ENCODE assay signal across 17 cellular contexts in genomic region chr3:157098121-157098822, GRCh38.
A peak's percentile ranks its signal among the peaks of the same experiment; 100 is the strongest.
DNase-seq lines count a peak whose midpoint lies in the region; ATAC-seq and TF ChIP-seq lines count a peak whose summit lies in the region.
"Had no signal": no experiment of that assay in that cellular context is flagged by ENCODE, and none has a peak within 500 bp of the region (broad histone marks: within the 10 kb centered on the region; RNA-seq: fewer than 3 reads in every experiment).

No MANE protein-coding gene starts in this region.

- H3K9me3 Mint-ChIP-seq in activated CD8-positive, alpha-beta memory T cell treated with anti-CD3 and anti-CD28 coated beads, Interleukin-2, amount 10 ng/mL, durations not matched to agents 7 days and 5 days (ENCODE audit: low read depth), result no peaks in the 10 kb centered on the region
- H3K9me3 Mint-ChIP-seq in neural progenitor cell, result no peaks in the 10 kb centered on the region
- H3K9me3 Mint-ChIP-seq: naive thymus-derived CD8-positive, alpha-beta T cell had no signal

- TF ChIP-seq CTCF in gastrocnemius medialis (IDR thresholded peaks at IDR 0.05 in 4 of 5, conservative IDR thresholded peaks at IDR 0.05 in 1 of 5) (no peak), neural progenitor cell (IDR thresholded peaks at IDR 0.05) (no peak)

- DNase-seq in activated CD8-positive, alpha-beta memory T cell treated with anti-CD3 and anti-CD28 coated beads, Interleukin-2, amount 10 ng/mL, durations not matched to agents 7 days and 5 days, result no peak
- no peak for DNase-seq in activated CD8-positive, alpha-beta memory T cell treated with anti-CD3 and anti-CD28 coated beads for 24 hours
- DNase-seq in amniotic epithelial cell (ENCODE audit: low read depth), result peak; percentile 90
- DNase-seq in gastrocnemius medialis, result no peak
- DNase-seq in neural progenitor cell (ENCODE audit: low spot score), result no peak
- DNase-seq in HEK293T (ENCODE audit: extremely low spot score), result no peak
- no peak for DNase-seq in mesenchymal stem cell
- DNase-seq: activated CD8-positive, alpha-beta memory T cell treated with anti-CD3 and anti-CD28 coated beads, Interleukin-2, amount 50 U/mL, for 4 hours; hypothalamus; left colon; naive thymus-derived CD8-positive, alpha-beta T cell; NCI-H2081; NCI-H69; stimulated activated CD4-positive, alpha-beta T cell treated with anti-CD3 and anti-CD28 coated beads, Interleukin-4, amount 100 ng/mL, for 4 hours; SW 1271 had no signal

- POLR2A ChIA-PET in HEK293T (lab: Yijun Ruan, JAX), result interaction anchor here (2.5 kb wide), 1 partner anchor 9 kb away, joined by 8 read pairs; no protein-coding TSS in a partner anchor

- in situ Hi-C loops in gastrocnemius medialis (cut with MboI; ENCODE audit: low sequenced_read_pairs in 4 of 4), result loop anchor here in 2 of 4 donors (25.0 kb wide), 2 partner anchors 411 to 936 kb away; no protein-coding TSS in a partner anchor

- H2BK5ac ChIP-seq in mesenchymal stem cell (ENCODE audit: low read depth, low read length, poor library complexity, severe bottlenecking), result no peak overlapping the region

- CTCF ChIA-PET in activated CD8-positive, alpha-beta memory T cell treated with anti-CD3 and anti-CD28 coated beads, Interleukin-2, amount 10 ng/mL, durations not matched to agents 7 days and 5 days (lab: Charles Lee), result interaction anchor here (1.7 to 3.7 kb wide), 5 partner anchors 9 to 38 kb away, joined by 3 to 17 read pairs (median 11); no protein-coding TSS in a partner anchor
- CTCF ChIA-PET in HEK293T (lab: Yijun Ruan, JAX), result no interaction called here

- H3K27me3 Mint-ChIP-seq in activated CD8-positive, alpha-beta memory T cell treated with anti-CD3 and anti-CD28 coated beads, Interleukin-2, amount 10 ng/mL, durations not matched to agents 7 days and 5 days, result no peaks in the 10 kb centered on the region
- H3K27me3 Mint-ChIP-seq in neural progenitor cell (ENCODE audit: insufficient read depth, low read depth), result peaks cover 3% of the 10 kb centered on the region

- no peak overlapping the region for H2BK120ac ChIP-seq in mesenchymal stem cell (ENCODE audit: low read depth, low read length)

- H3K4ac ChIP-seq in mesenchymal stem cell (ENCODE audit: low read depth in 1 of 2, low read length in 2 of 2), result no peak overlapping the region

- H3K9me3 ChIP-seq in gastrocnemius medialis (no peaks in the 10 kb centered on the region), neural progenitor cell (ENCODE audit: low read depth) (no peaks in the 10 kb centered on the region), mesenchymal stem cell (ENCODE audit: control insufficient read depth, low read length) (no peaks in the 10 kb centered on the region)

- no peaks in the 10 kb centered on the region for H4K20me1 ChIP-seq in neural progenitor cell (ENCODE audit: low read depth)

- H3K79me2 ChIP-seq in neural progenitor cell (ENCODE audit: low read depth), result no peaks in the 10 kb centered on the region

- H3K27ac ChIP-seq in gastrocnemius medialis (peak overlapping the region in 3 of 4 donors; percentile 39 to 80 (median 73)), neural progenitor cell (no peak overlapping the region), mesenchymal stem cell (ENCODE audit: low read length, poor library complexity, severe bottlenecking) (no peak overlapping the region)
- H3K27ac ChIP-seq: VCaP had no signal

- WGBS in mesenchymal stem cell, result 85% methylated on average over 3 of the region's 3 CpGs

- H3K4me1 Mint-ChIP-seq in activated CD8-positive, alpha-beta memory T cell treated with anti-CD3 and anti-CD28 coated beads, Interleukin-2, amount 10 ng/mL, durations not matched to agents 7 days and 5 days, result peaks cover 50% of the 10 kb centered on the region
- peaks cover 5% of the 10 kb centered on the region for H3K4me1 Mint-ChIP-seq in neural progenitor cell
- H3K4me1 Mint-ChIP-seq: naive thymus-derived CD8-positive, alpha-beta T cell had no signal

- H3K4me2 ChIP-seq in neural progenitor cell (no peak overlapping the region), mesenchymal stem cell (ENCODE audit: low read length, poor library complexity, severe bottlenecking) (no peak overlapping the region)

- no peak overlapping the region for H2BK15ac ChIP-seq in mesenchymal stem cell (ENCODE audit: low read depth, poor library complexity, severe bottlenecking)

- intact Hi-C loops in gastrocnemius medialis (cut with DNase I; ENCODE audit: low total_unique reads), result no loop called here

- H3K23ac ChIP-seq in mesenchymal stem cell (ENCODE audit: low read length in 2 of 2), result no peak overlapping the region

- H3K4me3 Mint-ChIP-seq in activated CD8-positive, alpha-beta memory T cell treated with anti-CD3 and anti-CD28 coated beads, Interleukin-2, amount 10 ng/mL, durations not matched to agents 7 days and 5 days, result peak overlapping the region; percentile 29
- H3K4me3 Mint-ChIP-seq in neural progenitor cell, result no peak overlapping the region
- H3K4me3 Mint-ChIP-seq: naive thymus-derived CD8-positive, alpha-beta T cell had no signal

- TF ChIP-seq POLR2A in gastrocnemius medialis (IDR thresholded peaks at IDR 0.05), result no peak

- peak overlapping the region in 1 of 2 experiments; percentile 6 for H3K14ac ChIP-seq in mesenchymal stem cell (ENCODE audit: low read length in 2 of 2)

- H3K27me3 ChIP-seq in gastrocnemius medialis (no peaks in the 10 kb centered on the region), neural progenitor cell (no peaks in the 10 kb centered on the region), mesenchymal stem cell (ENCODE audit: control insufficient read depth in 1 of 2, insufficient read depth in 1 of 2, low read length in 2 of 2) (no peaks in the 10 kb centered on the region)

- peak overlapping the region; percentile 52 for H3K27ac Mint-ChIP-seq in activated CD8-positive, alpha-beta memory T cell treated with anti-CD3 and anti-CD28 coated beads, Interleukin-2, amount 10 ng/mL, durations not matched to agents 7 days and 5 days
- H3K27ac Mint-ChIP-seq in neural progenitor cell, result no peak overlapping the region

- H3K4me1 ChIP-seq in gastrocnemius medialis (peaks cover 5 to 27% of the 10 kb centered on the region in 2 donors), neural progenitor cell (no peaks in the 10 kb centered on the region), mesenchymal stem cell (ENCODE audit: control insufficient read depth, insufficient read depth, low read depth, low read length) (peaks cover 4% of the 10 kb centered on the region)

- peak; percentile 41 for ATAC-seq in activated CD8-positive, alpha-beta memory T cell treated with anti-CD3 and anti-CD28 coated beads, Interleukin-2, amount 10 ng/mL, durations not matched to agents 7 days and 5 days
- ATAC-seq in HG02610 (IDR thresholded peaks at IDR 0.05; ENCODE audit: unreplicated experiment), result peak; percentile 45
- ATAC-seq in gastrocnemius medialis, result no peak
- ATAC-seq: left colon; naive thymus-derived CD8-positive, alpha-beta T cell had no signal

- H3K36me3 Mint-ChIP-seq in activated CD8-positive, alpha-beta memory T cell treated with anti-CD3 and anti-CD28 coated beads, Interleukin-2, amount 10 ng/mL, durations not matched to agents 7 days and 5 days, result peaks cover 2% of the 10 kb centered on the region
- no peaks in the 10 kb centered on the region for H3K36me3 Mint-ChIP-seq in neural progenitor cell

- H3K36me3 ChIP-seq in gastrocnemius medialis (no peaks in the 10 kb centered on the region), neural progenitor cell (no peaks in the 10 kb centered on the region), mesenchymal stem cell (ENCODE audit: control insufficient read depth in 1 of 2, insufficient read depth in 2 of 2, low read depth in 1 of 2, low read length in 2 of 2) (no peaks in the 10 kb centered on the region)

- H3K9ac ChIP-seq in neural progenitor cell, result no peak overlapping the region
- no peak overlapping the region for H3K9ac ChIP-seq in mesenchymal stem cell (ENCODE audit: low read length)

- no peak overlapping the region for H4K91ac ChIP-seq in mesenchymal stem cell (ENCODE audit: low read length)

- H3K4me3 ChIP-seq in gastrocnemius medialis (no peak overlapping the region), neural progenitor cell (no peak overlapping the region), mesenchymal stem cell (ENCODE audit: insufficient read depth in 1 of 2, low read depth in 1 of 2, low read length in 2 of 2) (no peak overlapping the region)

- no peak overlapping the region for H2AK5ac ChIP-seq in mesenchymal stem cell (ENCODE audit: low read length, severe bottlenecking)

- H3F3A ChIP-seq in neural progenitor cell (ENCODE audit: low read depth), result no peaks in the 10 kb centered on the region

- no peak overlapping the region for H2BK12ac ChIP-seq in mesenchymal stem cell (ENCODE audit: low read length in 2 of 2)

- no peaks in the 10 kb centered on the region for H3K79me1 ChIP-seq in mesenchymal stem cell (replicated peaks; ENCODE audit: low read length, poor library complexity, severe bottlenecking)

- H3K18ac ChIP-seq in mesenchymal stem cell (ENCODE audit: low read depth in 1 of 2, low read length in 2 of 2), result no peak overlapping the region

- no peak overlapping the region for H4K8ac ChIP-seq in mesenchymal stem cell (ENCODE audit: low read length)

- no peak overlapping the region for H2AFZ ChIP-seq in neural progenitor cell (replicated peaks)
- H2AFZ ChIP-seq in mesenchymal stem cell (ENCODE audit: low read depth, low read length), result no peak overlapping the region

TF ChIP-seq in HEK293T, 16 proteins besides CTCF, POLR2A, EP300 and RAD21:
- TF ChIP-seq SP1 (IDR thresholded peaks at IDR 0.05) (no peak), FOXA1 (IDR thresholded peaks at IDR 0.05) (no peak), LEF1 (IDR thresholded peaks at IDR 0.05; ENCODE audit: borderline replicate concordance) (no peak), BHLHE40 (IDR thresholded peaks at IDR 0.05; ENCODE audit: borderline replicate concordance) (no peak), L3MBTL2 (conservative IDR thresholded peaks at IDR 0.05) (no peak), ELF4 (IDR thresholded peaks at IDR 0.05) (no peak), SUZ12 (IDR thresholded peaks at IDR 0.05) (no peak), CTBP1 (IDR thresholded peaks at IDR 0.05; ENCODE audit: borderline replicate concordance) (no peak), HDGF (IDR thresholded peaks at IDR 0.05; ENCODE audit: borderline replicate concordance) (no peak), FOXK2 (IDR thresholded peaks at IDR 0.05) (no peak), NFRKB (IDR thresholded peaks at IDR 0.05) (no peak), PKNOX1 (IDR thresholded peaks at IDR 0.05) (no peak), ARNT (IDR thresholded peaks at IDR 0.05) (no peak), TARDBP (IDR thresholded peaks at IDR 0.05) (no peak)

Comparison
In these comparisons a context has a peak if more than half of its experiments do, and no peak if none do; other contexts are left out.
1. ATAC-seq: peak in activated CD8-positive, alpha-beta memory T cell treated with anti-CD3 and anti-CD28 coated beads, Interleukin-2, amount 10 ng/mL, durations not matched to agents 7 days and 5 days (single experiment) and HG02610 (single experiment); none in gastrocnemius medialis (0 of 2).
2. H3K27ac ChIP-seq: peak in gastrocnemius medialis (3 of 4); none in neural progenitor cell (single experiment) and mesenchymal stem cell (single experiment).